10 cellular contexts compared by ENCODE assay signal in the genomic region with DNA sequence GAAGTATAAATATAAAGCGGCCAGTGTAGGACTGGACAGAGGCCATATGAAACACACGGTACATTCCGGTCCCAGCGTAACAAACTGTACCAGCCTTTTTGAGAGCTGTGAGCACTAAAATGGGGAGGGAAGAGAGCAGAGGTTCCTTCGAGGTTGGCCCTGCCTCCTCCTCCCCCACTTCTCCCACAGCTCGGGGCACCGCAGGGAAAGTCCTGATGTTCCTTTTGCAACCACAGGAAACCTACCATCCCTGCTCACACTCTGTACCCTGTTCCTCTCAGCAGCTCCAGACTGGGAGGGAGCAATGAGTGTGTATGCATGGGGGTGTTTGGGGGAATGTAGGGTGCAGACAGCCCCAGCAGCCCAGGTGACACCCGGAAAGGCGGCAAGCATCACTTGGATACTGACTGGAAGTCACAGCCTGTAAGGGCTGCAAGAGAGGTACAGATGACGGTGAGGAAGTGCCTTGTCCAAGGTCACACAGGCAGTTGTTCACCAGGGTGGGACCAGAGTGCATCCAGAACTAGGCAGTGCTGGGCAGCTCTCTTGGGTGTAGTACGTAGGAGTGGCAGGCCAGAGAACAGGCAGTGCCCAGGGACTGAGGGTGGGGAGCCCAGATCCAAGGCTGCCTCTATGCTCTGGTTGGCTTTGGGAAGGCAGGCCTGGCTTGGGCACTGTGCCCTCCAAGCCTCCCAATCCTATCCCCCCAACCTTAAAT. TPM values are rescaled to one million over a fixed set of nuclear protein-coding genes. Genes with fewer than 3 reads are reported as not detected.
DNase-seq lines count a peak whose midpoint lies in the region; ATAC-seq and TF ChIP-seq lines count a peak whose summit lies in the region.
"Had no signal": no experiment of that assay in that cellular context is flagged by ENCODE, and none has a peak within 500 bp of the region (broad histone marks: within the 10 kb centered on the region; RNA-seq: fewer than 3 reads in every experiment).

No MANE protein-coding gene starts in this region.

- TF ChIP-seq EP300 in tibial nerve (IDR thresholded peaks at IDR 0.05) = peak; percentile 90 to 97

- H3K4me3 ChIP-seq in lung = no peak overlapping the region
- peak overlapping the region in 1 of 4 donors; percentile 56 for H3K4me3 ChIP-seq in tibial nerve

- TF ChIP-seq CTCF in lung (IDR thresholded peaks at IDR 0.05; ENCODE audit: control extremely low read depth, extremely low read depth) (no peak), tibial nerve (IDR thresholded peaks at IDR 0.05) (peak in 2 of 5 experiments; percentile 41 to 45)

- H3K4me1 Mint-ChIP-seq in activated CD4-positive, alpha-beta T cell treated with anti-CD3 and anti-CD28 coated beads, Interleukin-2, amount 10 ng/mL, durations not matched to agents 24 days and 14 days = peaks cover 66% of the 10 kb centered on the region

- no peaks in the 10 kb centered on the region for H3K36me3 Mint-ChIP-seq in activated CD4-positive, alpha-beta T cell treated with anti-CD3 and anti-CD28 coated beads, Interleukin-2, amount 10 ng/mL, durations not matched to agents 24 days and 14 days (ENCODE audit: low read depth)

- H3K27ac ChIP-seq in lung (ENCODE audit: low read depth in 1 of 2, low read length in 1 of 2) (peak overlapping the region; percentile 99), tibial nerve (peak overlapping the region; percentile 98 to 100 (median 100))

- peak; percentile 75 for DNase-seq in activated CD4-positive, alpha-beta T cell treated with anti-CD3 and anti-CD28 coated beads, Interleukin-2, amount 10 ng/mL, durations not matched to agents 24 days and 14 days
- no peak for DNase-seq in activated CD4-positive, alpha-beta T cell treated with anti-CD3 and anti-CD28 coated beads for 1 hour
- DNase-seq in brain pericyte (ENCODE audit: low read depth, low spot score) (peak; percentile 69), lung (ENCODE audit: low spot score) (peak; percentile 69), tibial nerve (ENCODE audit: low spot score in 2 of 2) (peak; percentile 62 to 74), NCI-H1436 treated with DMSO at 0.1 percent for 48 hours (lab: John Stamatoyannopoulos, UW) (no peak), DMS 273 treated with DMSO at 0.1 percent for 48 hours (lab: John Stamatoyannopoulos, UW) (no peak), NCI-H748 (lab: John Stamatoyannopoulos, UW; ENCODE audit: unreplicated experiment) (no peak)

- no peaks in the 10 kb centered on the region for H3K27me3 ChIP-seq in lung (ENCODE audit: control insufficient read depth, insufficient read depth)
- no peaks in the 10 kb centered on the region for H3K27me3 ChIP-seq in tibial nerve

- peak; percentile 12 for ATAC-seq in lung (ENCODE audit: insufficient read depth, low FRiP score)

- no peaks in the 10 kb centered on the region for H3K36me3 ChIP-seq in lung (ENCODE audit: control insufficient read depth in 2 of 2, insufficient read depth in 2 of 2, low read length in 2 of 2)
- no peaks in the 10 kb centered on the region for H3K36me3 ChIP-seq in tibial nerve

- WGBS in lung, 2 donors = 23 to 33% methylated on average over 11 of the region's 11 CpGs
- 45% methylated on average over 11 of the region's 11 CpGs for WGBS in tibial nerve, 2 donors

- H3K9me3 ChIP-seq in lung (ENCODE audit: control insufficient read depth in 2 of 2, insufficient read depth in 1 of 2, low read length in 1 of 2) (no peaks in the 10 kb centered on the region), tibial nerve (no peaks in the 10 kb centered on the region)

- peak overlapping the region; percentile 84 for H3K27ac Mint-ChIP-seq in activated CD4-positive, alpha-beta T cell treated with anti-CD3 and anti-CD28 coated beads, Interleukin-2, amount 10 ng/mL, durations not matched to agents 24 days and 14 days

- peak; percentile 14 to 36 for TF ChIP-seq POLR2A in tibial nerve (IDR thresholded peaks at IDR 0.05)

- no peaks in the 10 kb centered on the region for H3K27me3 Mint-ChIP-seq in activated CD4-positive, alpha-beta T cell treated with anti-CD3 and anti-CD28 coated beads, Interleukin-2, amount 10 ng/mL, durations not matched to agents 24 days and 14 days

- H3K4me1 ChIP-seq in lung (ENCODE audit: control insufficient read depth in 2 of 2, insufficient read depth in 2 of 2, low read length in 2 of 2) (peaks cover 25 to 45% of the 10 kb centered on the region in 2 donors), tibial nerve (peaks cover 12 to 97% (median 89%) of the 10 kb centered on the region in 4 donors)

- intact Hi-C loops in activated CD4-positive, alpha-beta T cell treated with anti-CD3 and anti-CD28 coated beads, Interleukin-2, amount 10 ng/mL, durations not matched to agents 24 days and 14 days (cut with micrococcal nuclease) = loop anchor here (2.0 kb wide), 1 partner anchor 37 kb away; a partner anchor contains a TSS

- peak overlapping the region; percentile 67 for H3K4me3 Mint-ChIP-seq in activated CD4-positive, alpha-beta T cell treated with anti-CD3 and anti-CD28 coated beads, Interleukin-2, amount 10 ng/mL, durations not matched to agents 24 days and 14 days

- H3K9me3 Mint-ChIP-seq in activated CD4-positive, alpha-beta T cell treated with anti-CD3 and anti-CD28 coated beads, Interleukin-2, amount 10 ng/mL, durations not matched to agents 24 days and 14 days = no peaks in the 10 kb centered on the region

RNA-seq across cellular contexts. Expression of a gene that starts 11.0 kb away (rescaled TPM):
- total RNA-seq in activated CD4-positive, alpha-beta T cell treated with anti-CD3 and anti-CD28 coated beads, Interleukin-2, amount 10 ng/mL, durations not matched to agents 24 days and 14 days = 0.58 and 0.64 TPM in 2 replicates
- total RNA-seq in lung = under 1 TPM; 0.20 to 0.52 TPM
- polyA plus RNA-seq in lung = 1 to 10 TPM; 1.0 to 1.1 TPM
- total RNA-seq in tibial nerve = 1 to 10 TPM in 2 of 4 donors, not detected in 2; 2.2 to 2.9 TPM

RNA-seq across cellular contexts. Expression of a gene that starts 37.2 kb away (rescaled TPM):
- 85.0 and 85.1 TPM in 2 replicates for total RNA-seq in activated CD4-positive, alpha-beta T cell treated with anti-CD3 and anti-CD28 coated beads, Interleukin-2, amount 10 ng/mL, durations not matched to agents 24 days and 14 days
- total RNA-seq in lung (100 to 1,000 TPM in 1 of 2 donors, 10 to 100 TPM in 1; 25.9 to 184 TPM), tibial nerve (100 to 1,000 TPM; 304 to 768 (median 608) TPM)
- 100 to 1,000 TPM in 1 of 2 donors, 10 to 100 TPM in 1; 27.7 to 245 TPM for polyA plus RNA-seq in lung

RNA-seq across cellular contexts. Expression of a gene that starts 50.5 kb away (rescaled TPM):
- total RNA-seq in activated CD4-positive, alpha-beta T cell treated with anti-CD3 and anti-CD28 coated beads, Interleukin-2, amount 10 ng/mL, durations not matched to agents 24 days and 14 days = not detected in 2 replicates
- total RNA-seq in lung (not detected), tibial nerve (not detected)
- not detected for polyA plus RNA-seq in lung
- total RNA-seq: NCI-H460 had no signal
- polyA plus RNA-seq: BJ had no signal

RNA-seq across cellular contexts. Expression of a gene that starts 54.9 kb away (rescaled TPM):
- not detected in 2 replicates for total RNA-seq in activated CD4-positive, alpha-beta T cell treated with anti-CD3 and anti-CD28 coated beads, Interleukin-2, amount 10 ng/mL, durations not matched to agents 24 days and 14 days
- total RNA-seq in lung (not detected), tibial nerve (not detected)
- polyA plus RNA-seq in lung = not detected
- total RNA-seq: NCI-H460 had no signal
- polyA plus RNA-seq: BJ had no signal

Comparison
In these comparisons a context has a peak if more than half of its experiments do, and no peak if none do; other contexts are left out.
1. DNase-seq: peak in activated CD4-positive, alpha-beta T cell treated with anti-CD3 and anti-CD28 coated beads, Interleukin-2, amount 10 ng/mL, durations not matched to agents 24 days and 14 days (single experiment), brain pericyte (single experiment), lung (single experiment) and tibial nerve (2 of 2); none in activated CD4-positive, alpha-beta T cell treated with anti-CD3 and anti-CD28 coated beads for 1 hour (single experiment), NCI-H1436 treated with DMSO at 0.1 percent for 48 hours (single experiment), DMS 273 treated with DMSO at 0.1 percent for 48 hours (single experiment) and NCI-H748 (single experiment).